In genomic region chr17:68777243-68777855, GRCh38 we compare ENCODE assay signal across 1 cellular context.
A peak's percentile ranks its signal among the peaks of the same experiment; 100 is the strongest.
TF ChIP-seq lines count a peak whose summit lies in the region.

No MANE protein-coding gene starts in this region.

TF ChIP-seq in HepG2, 621 proteins besides CTCF, POLR2A, EP300 and RAD21 (continued from another document and continues in another):
- no peak for TF ChIP-seq AHDC1 (CRISPR knock-in tag; IDR thresholded peaks at IDR 0.05; ENCODE audit: borderline replicate concordance)
- no peak for TF ChIP-seq ZNF530 (CRISPR knock-in tag; IDR thresholded peaks at IDR 0.05; ENCODE audit: low read depth)
- TF ChIP-seq STAG1 (CRISPR knock-in tag; IDR thresholded peaks at IDR 0.05), result peak; percentile 96
- TF ChIP-seq ZNF878 (CRISPR knock-in tag; IDR thresholded peaks at IDR 0.05), result 0 out of 2 replicates have a peak, but pooled peaks have one; percentile 3
- TF ChIP-seq CEBPZ (IDR thresholded peaks at IDR 0.05; ENCODE audit: low read length), result no peak
- TF ChIP-seq HOXA9 (CRISPR knock-in tag; IDR thresholded peaks at IDR 0.05; ENCODE audit: borderline replicate concordance), result no peak
- no peak for TF ChIP-seq ZNF34 (CRISPR knock-in tag; IDR thresholded peaks at IDR 0.05; ENCODE audit: borderline replicate concordance)
- no peak for TF ChIP-seq ZNF572 (CRISPR knock-in tag; IDR thresholded peaks at IDR 0.05)
- peak; percentile 45 for TF ChIP-seq HNF4A (CRISPR knock-in tag; IDR thresholded peaks at IDR 0.05)
- no peak for TF ChIP-seq NFYC (CRISPR knock-in tag; IDR thresholded peaks at IDR 0.05)
- TF ChIP-seq EEA1 (CRISPR knock-in tag; IDR thresholded peaks at IDR 0.05; ENCODE audit: borderline replicate concordance), result no peak
- no peak for TF ChIP-seq RNF219 (CRISPR knock-in tag; IDR thresholded peaks at IDR 0.05)
- no peak for TF ChIP-seq GPBP1L1 (CRISPR knock-in tag; IDR thresholded peaks at IDR 0.05)
- no peak for TF ChIP-seq KMT2A (CRISPR knock-in tag; IDR thresholded peaks at IDR 0.05)
- no peak for TF ChIP-seq ZMAT5 (CRISPR knock-in tag; IDR thresholded peaks at IDR 0.05; ENCODE audit: borderline replicate concordance, low read depth)
- no peak for TF ChIP-seq ZNF775 (CRISPR knock-in tag; IDR thresholded peaks at IDR 0.05; ENCODE audit: borderline replicate concordance)
- peak; percentile 78; the same call in 1 of the 2 replicates for TF ChIP-seq MIXL1 (CRISPR knock-in tag; IDR thresholded peaks at IDR 0.05)
- TF ChIP-seq ZBTB33 (CRISPR knock-in tag; IDR thresholded peaks at IDR 0.05), result 0 out of 2 replicates have a peak, but pooled peaks have one; percentile 15
- no peak for TF ChIP-seq ZNF605 (CRISPR knock-in tag; IDR thresholded peaks at IDR 0.05)
- no peak for TF ChIP-seq ZNF615 (CRISPR knock-in tag; IDR thresholded peaks at IDR 0.05; ENCODE audit: borderline replicate concordance)
- no peak for TF ChIP-seq ZNF747 (CRISPR knock-in tag; IDR thresholded peaks at IDR 0.05; ENCODE audit: borderline replicate concordance)
- TF ChIP-seq SMYD3 (CRISPR knock-in tag; IDR thresholded peaks at IDR 0.05), result 0 out of 2 replicates have a peak, but pooled peaks have one; percentile 12
- TF ChIP-seq IRF2 (CRISPR knock-in tag; IDR thresholded peaks at IDR 0.05), result peak; percentile 61
- no peak for TF ChIP-seq SYNCRIP (IDR thresholded peaks at IDR 0.05; ENCODE audit: insufficient read depth, low read depth, low read length)
- TF ChIP-seq TEAD3 (CRISPR knock-in tag; optimal IDR thresholded peaks at IDR 0.05; ENCODE audit: borderline replicate concordance), result peak; percentile 76
- TF ChIP-seq BRCA1 (CRISPR knock-in tag; IDR thresholded peaks at IDR 0.05), result no peak
- no peak for TF ChIP-seq DZIP1 (CRISPR knock-in tag; IDR thresholded peaks at IDR 0.05)
- TF ChIP-seq SCMH1 (CRISPR knock-in tag; IDR thresholded peaks at IDR 0.05; ENCODE audit: borderline replicate concordance), result no peak
- no peak for TF ChIP-seq FUBP1 (CRISPR knock-in tag; IDR thresholded peaks at IDR 0.05; ENCODE audit: borderline replicate concordance)
- TF ChIP-seq ZBTB2 (CRISPR knock-in tag; IDR thresholded peaks at IDR 0.05; ENCODE audit: low read depth), result no peak
- peak; percentile 19; the same call in 1 of the 2 replicates for TF ChIP-seq FOXP4 (CRISPR knock-in tag; IDR thresholded peaks at IDR 0.05)
- TF ChIP-seq ZNF570 (CRISPR knock-in tag; IDR thresholded peaks at IDR 0.05; ENCODE audit: borderline replicate concordance), result no peak
- TF ChIP-seq ZNF678 (CRISPR knock-in tag; IDR thresholded peaks at IDR 0.05), result no peak
